1 cellular context compared by ENCODE assay signal in the genomic region with DNA sequence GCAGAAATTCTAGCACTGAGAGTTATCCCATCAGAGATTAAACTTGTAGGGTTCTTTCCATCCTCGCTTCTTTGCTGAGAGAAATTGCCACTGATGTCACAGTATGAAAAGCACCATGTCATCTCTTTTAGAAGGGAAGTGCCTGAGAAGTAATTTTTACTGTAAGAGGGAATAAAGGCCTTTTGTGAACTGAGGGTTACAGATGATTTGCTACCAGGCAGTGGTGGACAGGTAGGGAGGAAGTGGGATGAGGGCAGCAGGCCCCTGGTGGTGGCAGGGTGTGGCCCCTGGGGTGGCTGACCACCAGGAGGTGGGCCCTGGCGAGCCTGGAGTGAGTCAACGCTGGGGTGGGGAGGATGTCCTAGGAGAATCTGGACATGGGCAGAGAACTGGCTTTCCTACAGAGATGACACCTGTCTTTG.
TF ChIP-seq lines count a peak whose summit lies in the region.

No MANE protein-coding gene starts in this region.

TF ChIP-seq in HepG2, 621 proteins besides CTCF, POLR2A, EP300 and RAD21:
- no peak for TF ChIP-seq ZNF660 (CRISPR knock-in tag; IDR thresholded peaks at IDR 0.05; ENCODE audit: borderline replicate concordance, low read depth)
- TF ChIP-seq ZC3H4 (CRISPR knock-in tag; IDR thresholded peaks at IDR 0.05; ENCODE audit: borderline replicate concordance): no peak
- 0 out of 2 replicates have a peak, but pooled peaks have one; percentile 5 for TF ChIP-seq ELF3 (CRISPR knock-in tag; IDR thresholded peaks at IDR 0.05)
- TF ChIP-seq CBX5 (CRISPR knock-in tag; IDR thresholded peaks at IDR 0.05; ENCODE audit: borderline replicate concordance): no peak
- TF ChIP-seq ZKSCAN5 (CRISPR knock-in tag; IDR thresholded peaks at IDR 0.05): no peak
- TF ChIP-seq KDM2A (CRISPR knock-in tag; IDR thresholded peaks at IDR 0.05; ENCODE audit: borderline replicate concordance, low read depth): 0 out of 2 replicates have a peak, but pooled peaks have one; percentile 10
- TF ChIP-seq, protein P1, sequence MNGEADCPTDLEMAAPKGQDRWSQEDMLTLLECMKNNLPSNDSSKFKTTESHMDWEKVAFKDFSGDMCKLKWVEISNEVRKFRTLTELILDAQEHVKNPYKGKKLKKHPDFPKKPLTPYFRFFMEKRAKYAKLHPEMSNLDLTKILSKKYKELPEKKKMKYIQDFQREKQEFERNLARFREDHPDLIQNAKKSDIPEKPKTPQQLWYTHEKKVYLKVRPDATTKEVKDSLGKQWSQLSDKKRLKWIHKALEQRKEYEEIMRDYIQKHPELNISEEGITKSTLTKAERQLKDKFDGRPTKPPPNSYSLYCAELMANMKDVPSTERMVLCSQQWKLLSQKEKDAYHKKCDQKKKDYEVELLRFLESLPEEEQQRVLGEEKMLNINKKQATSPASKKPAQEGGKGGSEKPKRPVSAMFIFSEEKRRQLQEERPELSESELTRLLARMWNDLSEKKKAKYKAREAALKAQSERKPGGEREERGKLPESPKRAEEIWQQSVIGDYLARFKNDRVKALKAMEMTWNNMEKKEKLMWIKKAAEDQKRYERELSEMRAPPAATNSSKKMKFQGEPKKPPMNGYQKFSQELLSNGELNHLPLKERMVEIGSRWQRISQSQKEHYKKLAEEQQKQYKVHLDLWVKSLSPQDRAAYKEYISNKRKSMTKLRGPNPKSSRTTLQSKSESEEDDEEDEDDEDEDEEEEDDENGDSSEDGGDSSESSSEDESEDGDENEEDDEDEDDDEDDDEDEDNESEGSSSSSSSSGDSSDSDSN (CRISPR knock-in tag; IDR thresholded peaks at IDR 0.05): no peak
TF ChIP-seq in HepG2: peak in this region for 2.
